Comparison of ENCODE assay signal across 10 cellular contexts in genomic region chr3:186588619-186589018, GRCh38. TPM values are rescaled to one million over a fixed set of nuclear protein-coding genes. Genes with fewer than 3 reads are reported as not detected.
A peak's percentile ranks its signal among the peaks of the same experiment; 100 is the strongest.
DNase-seq lines count a peak whose midpoint lies in the region; ATAC-seq and TF ChIP-seq lines count a peak whose summit lies in the region.
"Had no signal": no experiment of that assay in that cellular context is flagged by ENCODE, and none has a peak within 500 bp of the region (broad histone marks: within the 10 kb centered on the region; RNA-seq: fewer than 3 reads in every experiment).

No MANE protein-coding gene starts in this region.

- peak overlapping the region; percentile 85 for H3K27ac ChIP-seq in hepatocyte

- no peak overlapping the region for H2AFZ ChIP-seq in hepatocyte

- H4K20me1 ChIP-seq in hepatocyte (ENCODE audit: insufficient read depth, poor library complexity, severe bottlenecking): no peaks in the 10 kb centered on the region

- H3K4me1 ChIP-seq in hepatocyte (ENCODE audit: insufficient read depth): peaks cover 13% of the 10 kb centered on the region

- H3K4me2 ChIP-seq in hepatocyte: peak overlapping the region; percentile 3

- H3K4me3 ChIP-seq in hepatocyte: no peak overlapping the region

- no peaks in the 10 kb centered on the region for H3K9me2 ChIP-seq in hepatocyte (replicated peaks; ENCODE audit: insufficient read depth)

- 52% methylated on average over 2 of the region's 2 CpGs for WGBS in hepatocyte (ENCODE audit: low lambda C conversion rate, missing lambda C conversion rate)

- ATAC-seq in HG03432 (IDR thresholded peaks at IDR 0.05; ENCODE audit: unreplicated experiment): no peak

- no peaks in the 10 kb centered on the region for H3K36me3 ChIP-seq in hepatocyte (replicated peaks; ENCODE audit: insufficient read depth, low read depth)

- no peaks in the 10 kb centered on the region for H3K27me3 ChIP-seq in hepatocyte

- DNase-seq in OCI-M1 (lab: John Stamatoyannopoulos, UW): peak; percentile 2
- no peak for DNase-seq in hepatocyte (ENCODE audit: low spot score)
- no peak for DNase-seq in NCI-H748 (lab: John Stamatoyannopoulos, UW; ENCODE audit: unreplicated experiment)
- DNase-seq: activated CD4-positive, alpha-beta T cell treated with anti-CD3 and anti-CD28 coated beads, Interleukin-2, amount 50 U/mL, for 1 hour; amygdala; CD8-positive, alpha-beta memory T cell; NCI-H1048; NCI-H510A treated with DMSO at 0.1 percent for 48 hours had no signal

- H3K79me2 ChIP-seq in hepatocyte: no peaks in the 10 kb centered on the region

- no peaks in the 10 kb centered on the region for H3K9me3 ChIP-seq in hepatocyte (ENCODE audit: low read depth)

- no peak for TF ChIP-seq CTCF in hepatocyte (IDR thresholded peaks at IDR 0.05; ENCODE audit: poor library complexity)

RNA-seq across cellular contexts. Expression of gene DNAJB11, which starts 18.1 kb away (rescaled TPM):
- 103 and 115 TPM in 2 replicates for total RNA-seq in hepatocyte
- 148 and 149 TPM in 2 replicates for polyA plus RNA-seq in hepatocyte

RNA-seq across cellular contexts. Expression of gene TBCCD1, which starts 21.5 kb away (rescaled TPM):
- total RNA-seq in hepatocyte: 13.1 and 13.4 TPM in 2 replicates
- 13.5 and 14.9 TPM in 2 replicates for polyA plus RNA-seq in hepatocyte

RNA-seq across cellular contexts. Expression of gene AHSG, which starts 24.2 kb away (rescaled TPM):
- 559 and 660 TPM in 2 replicates for total RNA-seq in hepatocyte
- polyA plus RNA-seq in hepatocyte: 328 and 568 TPM in 2 replicates
- total RNA-seq: CD8-positive, alpha-beta memory T cell; SK-MEL-5 had no signal
- polyA plus RNA-seq: CD8-positive, alpha-beta memory T cell had no signal

RNA-seq across cellular contexts. Expression of gene CRYGS, which starts 44.4 kb away (rescaled TPM):
- 0.92 and 1.9 TPM in 2 replicates for total RNA-seq in hepatocyte
- polyA plus RNA-seq in hepatocyte: 0.89 and 2.2 TPM in 2 replicates
- polyA plus RNA-seq: CD8-positive, alpha-beta memory T cell had no signal

RNA-seq across cellular contexts. Expression of gene FETUB, which starts 51.6 kb away (rescaled TPM):
- 5.7 and 7.2 TPM in 2 replicates for total RNA-seq in hepatocyte
- polyA plus RNA-seq in hepatocyte: 3.2 and 5.8 TPM in 2 replicates
- total RNA-seq: CD8-positive, alpha-beta memory T cell; SK-MEL-5 had no signal
- polyA plus RNA-seq: CD8-positive, alpha-beta memory T cell had no signal
